In genomic region chr1:120122560-120122893, GRCh38 we compare ENCODE assay signal across 8 cellular contexts. TPM values are rescaled to one million over a fixed set of nuclear protein-coding genes. Genes with fewer than 3 reads are reported as not detected.
A peak's percentile ranks its signal among the peaks of the same experiment; 100 is the strongest.
DNase-seq lines count a peak whose midpoint lies in the region; ATAC-seq, FAIRE-seq and TF ChIP-seq lines count a peak whose summit lies in the region.
"Not testable (repeated sequence)": the region's sequence is repeated elsewhere in the genome, so short reads cannot be mapped to it uniquely, and the experiment has no call there.

No MANE protein-coding gene starts in this region.

- not testable (repeated sequence) for H3K27me3 Mint-ChIP-seq in activated T-helper 2 cell treated with anti-CD3 and anti-CD28 coated beads, Interferon-gamma antibody, Interleukin-2, Interleukin-4, amounts not matched to agents 10 μg/mL and 5 μg/mL and 100 μg/mL, durations not matched to agents 14 hours and 24 hours and 36 hours (ENCODE audit: low read depth); stimulated activated memory B cell treated with anti-CD40 and anti-IgM and Interleukin-4, amounts not matched to agents 10 μg/mL and 1 μg/mL and 100 μg/mL, for 72 hours

- not testable (repeated sequence) for H3K9me3 Mint-ChIP-seq in activated T-helper 2 cell treated with anti-CD3 and anti-CD28 coated beads, Interferon-gamma antibody, Interleukin-2, Interleukin-4, amounts not matched to agents 10 μg/mL and 5 μg/mL and 100 μg/mL, durations not matched to agents 14 hours and 24 hours and 36 hours; stimulated activated memory B cell treated with anti-CD40 and anti-IgM and Interleukin-4, amounts not matched to agents 10 μg/mL and 1 μg/mL and 100 μg/mL, for 72 hours

- peaks cover 39% of the 10 kb centered on the region for H3K4me1 ChIP-seq in OCI-LY1 (ENCODE audit: insufficient read depth, low read length, severe bottlenecking)

- H3K27ac Mint-ChIP-seq in activated T-helper 2 cell treated with anti-CD3 and anti-CD28 coated beads, Interferon-gamma antibody, Interleukin-2, Interleukin-4, amounts not matched to agents 10 μg/mL and 5 μg/mL and 100 μg/mL, durations not matched to agents 14 hours and 24 hours and 36 hours = peak overlapping the region; percentile 82
- peak overlapping the region; percentile 70 for H3K27ac Mint-ChIP-seq in stimulated activated memory B cell treated with anti-CD40 and anti-IgM and Interleukin-4, amounts not matched to agents 10 μg/mL and 1 μg/mL and 100 μg/mL, for 72 hours

- intact Hi-C loops in activated T-helper 2 cell treated with anti-CD3 and anti-CD28 coated beads, Interferon-gamma antibody, Interleukin-2, Interleukin-4, amounts not matched to agents 10 μg/mL and 5 μg/mL and 100 μg/mL, durations not matched to agents 14 hours and 24 hours and 36 hours (cut with micrococcal nuclease) = not testable (repeated sequence)

- H4K20me1 ChIP-seq in OCI-LY1 (ENCODE audit: insufficient read depth, low read length) = not testable (repeated sequence)

- peak overlapping the region; percentile 18 for H3K4me3 Mint-ChIP-seq in activated T-helper 2 cell treated with anti-CD3 and anti-CD28 coated beads, Interferon-gamma antibody, Interleukin-2, Interleukin-4, amounts not matched to agents 10 μg/mL and 5 μg/mL and 100 μg/mL, durations not matched to agents 14 hours and 24 hours and 36 hours (ENCODE audit: low read depth)
- H3K4me3 Mint-ChIP-seq in stimulated activated memory B cell treated with anti-CD40 and anti-IgM and Interleukin-4, amounts not matched to agents 10 μg/mL and 1 μg/mL and 100 μg/mL, for 72 hours = peak overlapping the region; percentile 77

- not testable (repeated sequence) for H3K27me3 ChIP-seq in OCI-LY1 (ENCODE audit: insufficient read depth, low read length)

- H3K4me2 ChIP-seq in OCI-LY1 (ENCODE audit: low read length) = peak overlapping the region; percentile 22; the same call in 1 of the 2 replicates

- not testable (repeated sequence) for H3K79me2 ChIP-seq in OCI-LY1 (ENCODE audit: insufficient read depth, low read length)

- H3K36me3 Mint-ChIP-seq in activated T-helper 2 cell treated with anti-CD3 and anti-CD28 coated beads, Interferon-gamma antibody, Interleukin-2, Interleukin-4, amounts not matched to agents 10 μg/mL and 5 μg/mL and 100 μg/mL, durations not matched to agents 14 hours and 24 hours and 36 hours (ENCODE audit: low read depth); stimulated activated memory B cell treated with anti-CD40 and anti-IgM and Interleukin-4, amounts not matched to agents 10 μg/mL and 1 μg/mL and 100 μg/mL, for 72 hours: not testable (repeated sequence)

- not testable (repeated sequence) for H3K9me3 ChIP-seq in OCI-LY1 (ENCODE audit: low read length)

- not testable (repeated sequence) for H2AFZ ChIP-seq in OCI-LY1 (ENCODE audit: low read length)

- not testable (repeated sequence) for H3K36me3 ChIP-seq in OCI-LY1 (ENCODE audit: insufficient read depth, low read length)

- ATAC-seq in GM19043 (IDR thresholded peaks at IDR 0.05; ENCODE audit: low read depth, unreplicated experiment) = peak; percentile 48
- ATAC-seq in GM21528 (IDR thresholded peaks at IDR 0.05; ENCODE audit: low FRiP score, unreplicated experiment) = peak; percentile 59
- ATAC-seq in HG02884 (IDR thresholded peaks at IDR 0.05; ENCODE audit: unreplicated experiment) = peak; percentile 46
- peak; percentile 46 for ATAC-seq in HG03196 (IDR thresholded peaks at IDR 0.05; ENCODE audit: unreplicated experiment)
- peak; percentile 61 for ATAC-seq in stimulated activated memory B cell treated with anti-CD40 and anti-IgM and Interleukin-4, amounts not matched to agents 10 μg/mL and 1 μg/mL and 100 μg/mL, for 72 hours

- not testable (repeated sequence) for H3K9ac ChIP-seq in OCI-LY1 (ENCODE audit: low read length)

- not testable (repeated sequence) for H3K9me2 ChIP-seq in OCI-LY1 (ENCODE audit: low read depth, low read length)

- DNase-seq in activated T-helper 2 cell treated with anti-CD3 and anti-CD28 coated beads, Interferon-gamma antibody, Interleukin-2, Interleukin-4, amounts not matched to agents 10 μg/mL and 5 μg/mL and 100 μg/mL, durations not matched to agents 14 hours and 24 hours and 36 hours (ENCODE audit: low spot score) = not testable (repeated sequence)

- peak overlapping the region; percentile 69 for H3K27ac ChIP-seq in OCI-LY1 (ENCODE audit: low read depth, low read length, poor library complexity, severe bottlenecking)

- not testable (repeated sequence) for H3K4me3 ChIP-seq in OCI-LY1 (ENCODE audit: low read depth, low read length, poor library complexity, severe bottlenecking)

- peak; percentile 60 for FAIRE-seq in G401.6 (lab: Jason Lieb, UNC)

- peaks cover 19% of the 10 kb centered on the region for H3K4me1 Mint-ChIP-seq in activated T-helper 2 cell treated with anti-CD3 and anti-CD28 coated beads, Interferon-gamma antibody, Interleukin-2, Interleukin-4, amounts not matched to agents 10 μg/mL and 5 μg/mL and 100 μg/mL, durations not matched to agents 14 hours and 24 hours and 36 hours (ENCODE audit: low read depth)
- peaks cover 33% of the 10 kb centered on the region for H3K4me1 Mint-ChIP-seq in stimulated activated memory B cell treated with anti-CD40 and anti-IgM and Interleukin-4, amounts not matched to agents 10 μg/mL and 1 μg/mL and 100 μg/mL, for 72 hours

- not testable (repeated sequence) for H3F3A ChIP-seq in OCI-LY1 (ENCODE audit: insufficient read depth, low read length)

- TF ChIP-seq CTCF in OCI-LY1 (IDR thresholded peaks at IDR 0.05; ENCODE audit: low read length) = not testable (repeated sequence)

RNA-seq across cellular contexts. Expression of gene NOTCH2, which starts 53.1 kb away (rescaled TPM):
- 88.0 and 94.5 TPM in 2 replicates for total RNA-seq in activated T-helper 2 cell treated with anti-CD3 and anti-CD28 coated beads, Interferon-gamma antibody, Interleukin-2, Interleukin-4, amounts not matched to agents 10 μg/mL and 5 μg/mL and 100 μg/mL, durations not matched to agents 14 hours and 24 hours and 36 hours

RNA-seq across cellular contexts. Expression of gene SEC22B, which starts 53.8 kb away (rescaled TPM):
- total RNA-seq in activated T-helper 2 cell treated with anti-CD3 and anti-CD28 coated beads, Interferon-gamma antibody, Interleukin-2, Interleukin-4, amounts not matched to agents 10 μg/mL and 5 μg/mL and 100 μg/mL, durations not matched to agents 14 hours and 24 hours and 36 hours = 19.1 and 21.8 TPM in 2 replicates
